Comparison of ENCODE assay signal across 1 cellular context in the genomic region with DNA sequence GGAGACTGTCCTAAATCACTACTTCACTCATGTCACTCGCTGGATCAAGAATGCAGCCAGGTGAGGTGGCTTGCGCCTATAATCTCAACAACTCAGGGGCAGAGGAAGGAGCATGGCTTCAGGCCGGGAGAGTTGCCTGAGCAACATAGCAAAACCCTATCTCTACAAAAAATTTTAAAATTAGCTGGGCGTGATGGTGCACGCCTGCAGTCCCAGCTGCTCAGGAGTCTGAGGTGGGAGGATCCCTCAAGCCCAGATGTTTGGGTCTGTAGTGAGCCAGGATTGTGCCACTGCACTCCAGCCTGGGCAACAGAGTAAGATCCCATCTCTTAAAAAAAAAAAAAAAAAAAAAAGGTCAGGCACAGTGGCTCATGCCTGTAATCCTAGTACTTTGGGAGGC.
TF ChIP-seq lines count a peak whose summit lies in the region.

No MANE protein-coding gene starts in this region.

TF ChIP-seq in HEK293, 187 proteins besides CTCF, POLR2A, EP300 and RAD21:
- TF ChIP-seq ZBTB8A (tag by site-specific recombination; IDR thresholded peaks at IDR 0.05) (no peak), SCRT1 (tag by site-specific recombination; IDR thresholded peaks at IDR 0.05; ENCODE audit: borderline replicate concordance) (no peak), ZNF571 (tag by site-specific recombination; IDR thresholded peaks at IDR 0.05) (no peak), ZNF266 (tag by site-specific recombination; IDR thresholded peaks at IDR 0.05; ENCODE audit: low read depth) (no peak), GLIS1 (tag by site-specific recombination; IDR thresholded peaks at IDR 0.05) (no peak), ZNF121 (tag by site-specific recombination; IDR thresholded peaks at IDR 0.05) (0 out of 2 replicates have a peak, but pooled peaks have one; percentile 38)
- TF ChIP-seq, protein P1, sequence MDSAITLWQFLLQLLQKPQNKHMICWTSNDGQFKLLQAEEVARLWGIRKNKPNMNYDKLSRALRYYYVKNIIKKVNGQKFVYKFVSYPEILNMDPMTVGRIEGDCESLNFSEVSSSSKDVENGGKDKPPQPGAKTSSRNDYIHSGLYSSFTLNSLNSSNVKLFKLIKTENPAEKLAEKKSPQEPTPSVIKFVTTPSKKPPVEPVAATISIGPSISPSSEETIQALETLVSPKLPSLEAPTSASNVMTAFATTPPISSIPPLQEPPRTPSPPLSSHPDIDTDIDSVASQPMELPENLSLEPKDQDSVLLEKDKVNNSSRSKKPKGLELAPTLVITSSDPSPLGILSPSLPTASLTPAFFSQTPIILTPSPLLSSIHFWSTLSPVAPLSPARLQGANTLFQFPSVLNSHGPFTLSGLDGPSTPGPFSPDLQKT (IDR thresholded peaks at IDR 0.05; ENCODE audit: borderline replicate concordance, low read depth, low read length): no peak
- TF ChIP-seq, protein P2, sequence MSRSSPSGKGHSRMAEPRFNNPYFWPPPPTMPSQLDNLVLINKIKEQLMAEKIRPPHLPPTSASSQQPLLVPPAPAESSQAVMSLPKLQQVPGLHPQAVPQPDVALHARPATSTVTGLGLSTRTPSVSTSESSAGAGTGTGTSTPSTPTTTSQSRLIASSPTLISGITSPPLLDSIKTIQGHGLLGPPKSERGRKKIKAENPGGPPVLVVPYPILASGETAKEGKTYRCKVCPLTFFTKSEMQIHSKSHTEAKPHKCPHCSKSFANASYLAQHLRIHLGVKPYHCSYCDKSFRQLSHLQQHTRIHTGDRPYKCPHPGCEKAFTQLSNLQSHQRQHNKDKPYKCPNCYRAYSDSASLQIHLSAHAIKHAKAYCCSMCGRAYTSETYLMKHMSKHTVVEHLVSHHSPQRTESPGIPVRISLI (tag by site-specific recombination; IDR thresholded peaks at IDR 0.05): 0 out of 2 replicates have a peak, but pooled peaks have one; percentile 17
